Comparison of ENCODE assay signal across 8 cellular contexts in genomic region chr2:168211664-168212163, GRCh38. TPM values are rescaled to one million over a fixed set of nuclear protein-coding genes. Genes with fewer than 3 reads are reported as not detected.
A peak's percentile ranks its signal among the peaks of the same experiment; 100 is the strongest.
DNase-seq lines count a peak whose midpoint lies in the region; ATAC-seq and TF ChIP-seq lines count a peak whose summit lies in the region.

No MANE protein-coding gene starts in this region.

- no peak overlapping the region for H3K27ac Mint-ChIP-seq in activated naive CD8-positive, alpha-beta T cell treated with anti-CD3 and anti-CD28 coated beads, Interleukin-2, amount 10 ng/mL, durations not matched to agents 7 days and 5 days

- H3K9me3 Mint-ChIP-seq in activated naive CD8-positive, alpha-beta T cell treated with anti-CD3 and anti-CD28 coated beads, Interleukin-2, amount 10 ng/mL, durations not matched to agents 7 days and 5 days = peaks cover 3% of the 10 kb centered on the region

- H3K4me1 Mint-ChIP-seq in activated naive CD8-positive, alpha-beta T cell treated with anti-CD3 and anti-CD28 coated beads, Interleukin-2, amount 10 ng/mL, durations not matched to agents 7 days and 5 days = peaks cover 22% of the 10 kb centered on the region

- TF ChIP-seq POLR2A in spleen (IDR thresholded peaks at IDR 0.05) = no peak

- TF ChIP-seq CTCF in spleen (IDR thresholded peaks at IDR 0.05 in 8 of 11, conservative IDR thresholded peaks at IDR 0.05 in 3 of 11) (no peak), tibial artery (IDR thresholded peaks at IDR 0.05) (no peak)

- peaks cover 23% of the 10 kb centered on the region for H3K36me3 Mint-ChIP-seq in activated naive CD8-positive, alpha-beta T cell treated with anti-CD3 and anti-CD28 coated beads, Interleukin-2, amount 10 ng/mL, durations not matched to agents 7 days and 5 days

- H3K4me3 Mint-ChIP-seq in activated naive CD8-positive, alpha-beta T cell treated with anti-CD3 and anti-CD28 coated beads, Interleukin-2, amount 10 ng/mL, durations not matched to agents 7 days and 5 days = peak overlapping the region; percentile 7

- no peaks in the 10 kb centered on the region for H3K27me3 Mint-ChIP-seq in activated naive CD8-positive, alpha-beta T cell treated with anti-CD3 and anti-CD28 coated beads, Interleukin-2, amount 10 ng/mL, durations not matched to agents 7 days and 5 days

- H3K4me3 ChIP-seq in spleen (peak overlapping the region in 1 of 8 donors; percentile 44), tibial artery (no peak overlapping the region)

- POLR2A ChIA-PET in activated naive CD8-positive, alpha-beta T cell treated with anti-CD3 and anti-CD28 coated beads, Interleukin-2, amount 10 ng/mL, durations not matched to agents 7 days and 5 days (lab: Charles Lee) = no interaction called here

- H3K27me3 ChIP-seq in spleen (replicated peaks in 1 of 7) (no peaks in the 10 kb centered on the region), tibial artery (no peaks in the 10 kb centered on the region)

- intact Hi-C loops in spleen (cut with DNase I; ENCODE audit: low total_unique reads) (no loop called here), tibial artery (cut with DNase I; ENCODE audit: low total_unique reads) (no loop called here)

- WGBS in spleen, 5 donors = 52 to 61% (median 59%) methylated on average over 5 of the region's 5 CpGs

- H3K36me3 ChIP-seq in spleen (no peaks in the 10 kb centered on the region), tibial artery (no peaks in the 10 kb centered on the region)

- H3K4me1 ChIP-seq in spleen (peaks cover 0 to 30% (median 17%) of the 10 kb centered on the region in 6 donors), tibial artery (peaks cover 0 to 32% (median 14%) of the 10 kb centered on the region in 4 donors)

- peak overlapping the region in 5 of 8 donors; percentile 16 to 66 (median 59) for H3K27ac ChIP-seq in spleen
- H3K27ac ChIP-seq in tibial artery = no peak overlapping the region

- DNase-seq in activated naive CD8-positive, alpha-beta T cell treated with anti-CD3 and anti-CD28 coated beads, Interleukin-2, amount 10 ng/mL, durations not matched to agents 7 days and 5 days = no peak
- DNase-seq in spleen = no peak
- no peak for DNase-seq in tibial artery

- no peaks in the 10 kb centered on the region for H3K9me3 ChIP-seq in spleen
- H3K9me3 ChIP-seq in tibial artery = no peaks in the 10 kb centered on the region

- peak; percentile 65 for ATAC-seq in GM19328 (IDR thresholded peaks at IDR 0.05; ENCODE audit: unreplicated experiment)
- peak; percentile 30 for ATAC-seq in HG03159 (IDR thresholded peaks at IDR 0.05; ENCODE audit: unreplicated experiment)
- no peak for ATAC-seq in activated naive CD8-positive, alpha-beta T cell treated with anti-CD3 and anti-CD28 coated beads, Interleukin-2, amount 10 ng/mL, durations not matched to agents 7 days and 5 days (ENCODE audit: low read depth)
- no peak for ATAC-seq in HG03342 (IDR thresholded peaks at IDR 0.05; ENCODE audit: unreplicated experiment)
- no peak for ATAC-seq in GM18511 (IDR thresholded peaks at IDR 0.05; ENCODE audit: unreplicated experiment)
- ATAC-seq in GM18858 (IDR thresholded peaks at IDR 0.05; ENCODE audit: unreplicated experiment) = no peak

RNA-seq across cellular contexts. Expression of gene STK39, which starts 35.7 kb away (rescaled TPM):
- total RNA-seq in activated naive CD8-positive, alpha-beta T cell treated with anti-CD3 and anti-CD28 coated beads, Interleukin-2, amount 10 ng/mL, durations not matched to agents 7 days and 5 days = 10 to 100 TPM; 27.3 to 28.8 TPM
- total RNA-seq in spleen = 10 to 100 TPM in 6 of 7 donors, 1 to 10 TPM in 1; 9.1 to 17.8 (median 12.9) TPM
- polyA plus RNA-seq in spleen = 10 to 100 TPM in 1 of 3 donors, 1 to 10 TPM in 2; 8.6 to 11.5 (median 8.6) TPM

Comparison
In these comparisons a context has a peak if more than half of its experiments do, and no peak if none do; other contexts are left out.
1. ATAC-seq: peak in GM19328 (single experiment) and HG03159 (single experiment); none in activated naive CD8-positive, alpha-beta T cell treated with anti-CD3 and anti-CD28 coated beads, Interleukin-2, amount 10 ng/mL, durations not matched to agents 7 days and 5 days (single experiment), HG03342 (single experiment), GM18511 (single experiment) and GM18858 (single experiment).
2. H3K27ac ChIP-seq: peak in spleen (5 of 8); none in tibial artery (0 of 2).